Comparison of ENCODE assay signal across 1 cellular context in genomic region chr19:41479757-41480191, GRCh38.
TF ChIP-seq lines count a peak whose summit lies in the region.

No MANE protein-coding gene starts in this region.

TF ChIP-seq in liver, 16 proteins besides CTCF, POLR2A, EP300 and RAD21 (continued from another document):
- TF ChIP-seq ZBTB33 (IDR thresholded peaks at IDR 0.05): no peak
- no peak for TF ChIP-seq RXRA (IDR thresholded peaks at IDR 0.05)
- TF ChIP-seq, protein P1, sequence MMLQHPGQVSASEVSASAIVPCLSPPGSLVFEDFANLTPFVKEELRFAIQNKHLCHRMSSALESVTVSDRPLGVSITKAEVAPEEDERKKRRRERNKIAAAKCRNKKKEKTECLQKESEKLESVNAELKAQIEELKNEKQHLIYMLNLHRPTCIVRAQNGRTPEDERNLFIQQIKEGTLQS (IDR thresholded peaks at IDR 0.05): no peak
- no peak for TF ChIP-seq FOXA1 (IDR thresholded peaks at IDR 0.05)
- TF ChIP-seq, protein P2, sequence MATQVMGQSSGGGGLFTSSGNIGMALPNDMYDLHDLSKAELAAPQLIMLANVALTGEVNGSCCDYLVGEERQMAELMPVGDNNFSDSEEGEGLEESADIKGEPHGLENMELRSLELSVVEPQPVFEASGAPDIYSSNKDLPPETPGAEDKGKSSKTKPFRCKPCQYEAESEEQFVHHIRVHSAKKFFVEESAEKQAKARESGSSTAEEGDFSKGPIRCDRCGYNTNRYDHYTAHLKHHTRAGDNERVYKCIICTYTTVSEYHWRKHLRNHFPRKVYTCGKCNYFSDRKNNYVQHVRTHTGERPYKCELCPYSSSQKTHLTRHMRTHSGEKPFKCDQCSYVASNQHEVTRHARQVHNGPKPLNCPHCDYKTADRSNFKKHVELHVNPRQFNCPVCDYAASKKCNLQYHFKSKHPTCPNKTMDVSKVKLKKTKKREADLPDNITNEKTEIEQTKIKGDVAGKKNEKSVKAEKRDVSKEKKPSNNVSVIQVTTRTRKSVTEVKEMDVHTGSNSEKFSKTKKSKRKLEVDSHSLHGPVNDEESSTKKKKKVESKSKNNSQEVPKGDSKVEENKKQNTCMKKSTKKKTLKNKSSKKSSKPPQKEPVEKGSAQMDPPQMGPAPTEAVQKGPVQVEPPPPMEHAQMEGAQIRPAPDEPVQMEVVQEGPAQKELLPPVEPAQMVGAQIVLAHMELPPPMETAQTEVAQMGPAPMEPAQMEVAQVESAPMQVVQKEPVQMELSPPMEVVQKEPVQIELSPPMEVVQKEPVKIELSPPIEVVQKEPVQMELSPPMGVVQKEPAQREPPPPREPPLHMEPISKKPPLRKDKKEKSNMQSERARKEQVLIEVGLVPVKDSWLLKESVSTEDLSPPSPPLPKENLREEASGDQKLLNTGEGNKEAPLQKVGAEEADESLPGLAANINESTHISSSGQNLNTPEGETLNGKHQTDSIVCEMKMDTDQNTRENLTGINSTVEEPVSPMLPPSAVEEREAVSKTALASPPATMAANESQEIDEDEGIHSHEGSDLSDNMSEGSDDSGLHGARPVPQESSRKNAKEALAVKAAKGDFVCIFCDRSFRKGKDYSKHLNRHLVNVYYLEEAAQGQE (IDR thresholded peaks at IDR 0.05): no peak
- TF ChIP-seq NR2F2 (IDR thresholded peaks at IDR 0.05): no peak
- no peak for TF ChIP-seq HNF4A (conservative IDR thresholded peaks at IDR 0.05)
